Comparison of ENCODE assay signal across 30 cellular contexts in the genomic region with DNA sequence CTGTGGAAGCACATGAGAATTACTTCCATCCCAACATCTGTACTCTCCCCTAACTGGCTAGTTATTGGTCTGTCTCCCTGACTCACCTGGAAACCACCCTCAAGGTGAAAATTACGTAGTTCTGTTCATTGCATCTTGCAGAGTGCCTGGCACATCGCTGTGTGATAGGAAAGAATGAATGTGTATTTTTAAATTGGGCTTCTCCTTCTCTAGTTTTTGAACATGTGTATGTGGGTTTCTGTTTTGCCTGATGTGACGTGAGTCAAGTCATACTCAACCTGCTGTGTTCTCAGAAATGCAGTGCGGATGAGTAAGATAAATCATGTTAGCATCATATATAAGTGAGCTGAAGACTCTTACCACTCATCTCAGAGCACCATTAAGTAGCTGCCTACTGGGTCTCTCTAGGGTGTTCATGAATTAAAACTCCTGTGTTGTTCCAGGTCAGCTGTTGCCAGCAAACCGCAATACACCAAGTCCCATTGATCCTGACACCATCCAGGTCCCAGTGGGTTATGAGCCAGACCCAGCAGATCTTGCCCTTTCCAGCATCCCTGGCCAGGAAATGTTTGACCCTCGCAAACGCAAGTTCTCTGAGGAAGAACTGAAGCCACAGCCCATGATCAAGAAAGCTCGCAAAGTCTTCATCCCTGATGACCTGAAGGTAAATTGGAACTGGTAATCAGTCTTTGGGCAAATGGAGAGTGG. TPM values are rescaled to one million over a fixed set of nuclear protein-coding genes. Genes with fewer than 3 reads are reported as not detected.
A peak's percentile ranks its signal among the peaks of the same experiment; 100 is the strongest.
DNase-seq lines count a peak whose midpoint lies in the region; ATAC-seq and TF ChIP-seq lines count a peak whose summit lies in the region.
"Had no signal": no experiment of that assay in that cellular context is flagged by ENCODE, and none has a peak within 500 bp of the region (broad histone marks: within the 10 kb centered on the region; RNA-seq: fewer than 3 reads in every experiment).

No MANE protein-coding gene starts in this region.

- 90% methylated on average over 8 of the region's 8 CpGs for WGBS in right cardiac atrium

- peak; percentile 93 for ATAC-seq in activated CD4-positive, alpha-beta T cell treated with anti-CD3 and anti-CD28 coated beads for 36 hours
- ATAC-seq in activated naive CD8-positive, alpha-beta T cell treated with anti-CD3 and anti-CD28 coated beads, Interleukin-2, amount 10 ng/mL, durations not matched to agents 7 days and 5 days (ENCODE audit: low read depth): peak; percentile 26
- no peak for ATAC-seq in right cardiac atrium
- ATAC-seq: esophagus mucosa, left lung had no signal

- TF ChIP-seq CTCF in Calu3 (IDR thresholded peaks at IDR 0.05; ENCODE audit: unreplicated experiment): no peak

- intact Hi-C loops in activated CD4-positive, alpha-beta T cell treated with anti-CD3 and anti-CD28 coated beads for 36 hours (cut with DNase I, micrococcal nuclease): loop anchor here (1.0 kb wide), 2 partner anchors 26 to 29 kb away; no protein-coding TSS in a partner anchor
- intact Hi-C loops in activated T-helper 2 cell treated with anti-CD3 and anti-CD28 coated beads, Interferon-gamma antibody, Interleukin-2, Interleukin-4, amounts not matched to agents 10 μg/mL and 5 μg/mL and 100 μg/mL, durations not matched to agents 14 hours and 24 hours and 36 hours (cut with micrococcal nuclease): loop anchor here (1.0 to 10.0 kb wide), 4 partner anchors 11 to 110 kb away; partner anchors contain the start of gene MMD
- intact Hi-C loops in Calu3 (cut with micrococcal nuclease; ENCODE audit: unreplicated experiment): no loop called here
- intact Hi-C loops in right cardiac atrium (cut with DNase I): no loop called here

- H3K4me1 ChIP-seq in right cardiac atrium (ENCODE audit: control insufficient read depth, insufficient read depth, low read length): no peaks in the 10 kb centered on the region
- H3K4me1 ChIP-seq: left lung, transverse colon had no signal

- peak; percentile 51 for DNase-seq in activated CD4-positive, alpha-beta T cell treated with anti-CD3 and anti-CD28 coated beads for 36 hours
- no peak for DNase-seq in activated CD4-positive, alpha-beta T cell treated with anti-CD3 and anti-CD28 coated beads for 4 hours
- no peak for DNase-seq in activated naive CD8-positive, alpha-beta T cell treated with anti-CD3 and anti-CD28 coated beads, Interleukin-2, amount 10 ng/mL, durations not matched to agents 7 days and 5 days
- no peak for DNase-seq in activated naive CD8-positive, alpha-beta T cell treated with anti-CD3 and anti-CD28 coated beads for 36 hours
- DNase-seq in activated T-helper 2 cell treated with anti-CD3 and anti-CD28 coated beads, Interferon-gamma antibody, Interleukin-2, Interleukin-4, amounts not matched to agents 10 μg/mL and 5 μg/mL and 100 μg/mL, durations not matched to agents 14 hours and 24 hours and 36 hours (ENCODE audit: low spot score): peak; percentile 25
- DNase-seq in superior temporal gyrus (ENCODE audit: extremely low spot score): peak; percentile 44
- no peak for DNase-seq in Calu3
- DNase-seq in right cardiac atrium: no peak
- DNase-seq: 8988T; central memory CD4-positive, alpha-beta T cell; cortex of kidney; DMS79 treated with DMSO at 0.1 percent for 48 hours; GF-D8; H9; islet precursor cell; KG1; left lung; NCI-H1105; NCI-H2171 treated with DMSO at 0.1 percent for 48 hours; NCI-H510A; ovary; SIG-M5; T-helper 9 cell; transverse colon had no signal

- peaks cover 13% of the 10 kb centered on the region for H3K4me1 Mint-ChIP-seq in activated CD4-positive, alpha-beta T cell treated with anti-CD3 and anti-CD28 coated beads for 36 hours
- no peaks in the 10 kb centered on the region for H3K4me1 Mint-ChIP-seq in activated naive CD8-positive, alpha-beta T cell treated with anti-CD3 and anti-CD28 coated beads, Interleukin-2, amount 10 ng/mL, durations not matched to agents 7 days and 5 days
- H3K4me1 Mint-ChIP-seq in activated naive CD8-positive, alpha-beta T cell treated with anti-CD3 and anti-CD28 coated beads for 36 hours: no peaks in the 10 kb centered on the region
- peaks cover 30% of the 10 kb centered on the region for H3K4me1 Mint-ChIP-seq in activated T-helper 2 cell treated with anti-CD3 and anti-CD28 coated beads, Interferon-gamma antibody, Interleukin-2, Interleukin-4, amounts not matched to agents 10 μg/mL and 5 μg/mL and 100 μg/mL, durations not matched to agents 14 hours and 24 hours and 36 hours (ENCODE audit: low read depth)
- no peaks in the 10 kb centered on the region for H3K4me1 Mint-ChIP-seq in Calu3 (ENCODE audit: low read depth, unreplicated experiment)
- H3K4me1 Mint-ChIP-seq: H9, memory B cell had no signal

- BruUV-seq in Calu3 (replicated peaks; lab: Mats Ljungman, UMichigan): no TSS peak

- CTCF ChIA-PET in activated CD4-positive, alpha-beta T cell treated with anti-CD3 and anti-CD28 coated beads for 36 hours (lab: Charles Lee): interaction anchor here (0.7 to 0.9 kb wide), 3 partner anchors 21 to 29 kb away, joined by 3 to 4 read pairs (median 3); no protein-coding TSS in a partner anchor
- CTCF ChIA-PET in Calu3 (lab: Charles Lee): interaction anchor here (0.5 kb wide), 1 partner anchor 8 kb away, joined by 3 read pairs; no protein-coding TSS in a partner anchor

- H3K27ac Mint-ChIP-seq in activated CD4-positive, alpha-beta T cell treated with anti-CD3 and anti-CD28 coated beads for 36 hours: peak overlapping the region; percentile 86
- H3K27ac Mint-ChIP-seq in activated naive CD8-positive, alpha-beta T cell treated with anti-CD3 and anti-CD28 coated beads, Interleukin-2, amount 10 ng/mL, durations not matched to agents 7 days and 5 days: no peak overlapping the region
- no peak overlapping the region for H3K27ac Mint-ChIP-seq in activated naive CD8-positive, alpha-beta T cell treated with anti-CD3 and anti-CD28 coated beads for 36 hours
- H3K27ac Mint-ChIP-seq in activated T-helper 2 cell treated with anti-CD3 and anti-CD28 coated beads, Interferon-gamma antibody, Interleukin-2, Interleukin-4, amounts not matched to agents 10 μg/mL and 5 μg/mL and 100 μg/mL, durations not matched to agents 14 hours and 24 hours and 36 hours: peak overlapping the region; percentile 84
- no peak overlapping the region for H3K27ac Mint-ChIP-seq in Calu3 (ENCODE audit: unreplicated experiment)
- H3K27ac Mint-ChIP-seq: H9, memory B cell had no signal

- H3K36me3 Mint-ChIP-seq in activated CD4-positive, alpha-beta T cell treated with anti-CD3 and anti-CD28 coated beads for 36 hours (ENCODE audit: low read depth): no peaks in the 10 kb centered on the region
- no peaks in the 10 kb centered on the region for H3K36me3 Mint-ChIP-seq in activated naive CD8-positive, alpha-beta T cell treated with anti-CD3 and anti-CD28 coated beads, Interleukin-2, amount 10 ng/mL, durations not matched to agents 7 days and 5 days
- no peaks in the 10 kb centered on the region for H3K36me3 Mint-ChIP-seq in activated naive CD8-positive, alpha-beta T cell treated with anti-CD3 and anti-CD28 coated beads for 36 hours
- H3K36me3 Mint-ChIP-seq in activated T-helper 2 cell treated with anti-CD3 and anti-CD28 coated beads, Interferon-gamma antibody, Interleukin-2, Interleukin-4, amounts not matched to agents 10 μg/mL and 5 μg/mL and 100 μg/mL, durations not matched to agents 14 hours and 24 hours and 36 hours (ENCODE audit: low read depth): peaks cover 10% of the 10 kb centered on the region
- no peaks in the 10 kb centered on the region for H3K36me3 Mint-ChIP-seq in Calu3 (ENCODE audit: insufficient read depth, unreplicated experiment)
- H3K36me3 Mint-ChIP-seq: memory B cell had no signal

- POLR2A ChIA-PET in activated CD4-positive, alpha-beta T cell treated with anti-CD3 and anti-CD28 coated beads for 36 hours (lab: Charles Lee): no interaction called here
- POLR2A ChIA-PET in activated naive CD8-positive, alpha-beta T cell treated with anti-CD3 and anti-CD28 coated beads, Interleukin-2, amount 10 ng/mL, durations not matched to agents 7 days and 5 days (lab: Charles Lee): interaction anchor here (0.5 kb wide), 1 partner anchor 75 kb away, joined by 3 read pairs; no protein-coding TSS in a partner anchor

- no peaks in the 10 kb centered on the region for H3K9me3 ChIP-seq in right cardiac atrium (ENCODE audit: control insufficient read depth, low read length)
- H3K9me3 ChIP-seq: left lung, ovary, transverse colon had no signal

- H3K27me3 ChIP-seq in right cardiac atrium (ENCODE audit: control insufficient read depth, insufficient read depth): no peaks in the 10 kb centered on the region
- H3K27me3 ChIP-seq: left lung, ovary, transverse colon had no signal

- no peaks in the 10 kb centered on the region for H3K9me3 Mint-ChIP-seq in activated CD4-positive, alpha-beta T cell treated with anti-CD3 and anti-CD28 coated beads for 36 hours (ENCODE audit: low read depth)
- H3K9me3 Mint-ChIP-seq in activated naive CD8-positive, alpha-beta T cell treated with anti-CD3 and anti-CD28 coated beads, Interleukin-2, amount 10 ng/mL, durations not matched to agents 7 days and 5 days: no peaks in the 10 kb centered on the region
- no peaks in the 10 kb centered on the region for H3K9me3 Mint-ChIP-seq in activated naive CD8-positive, alpha-beta T cell treated with anti-CD3 and anti-CD28 coated beads for 36 hours
- H3K9me3 Mint-ChIP-seq in activated T-helper 2 cell treated with anti-CD3 and anti-CD28 coated beads, Interferon-gamma antibody, Interleukin-2, Interleukin-4, amounts not matched to agents 10 μg/mL and 5 μg/mL and 100 μg/mL, durations not matched to agents 14 hours and 24 hours and 36 hours: no peaks in the 10 kb centered on the region
- no peaks in the 10 kb centered on the region for H3K9me3 Mint-ChIP-seq in Calu3 (ENCODE audit: low read depth, unreplicated experiment)
- H3K9me3 Mint-ChIP-seq: H9, memory B cell, neural crest cell had no signal

- no peak overlapping the region for H3K4me3 ChIP-seq in right cardiac atrium (ENCODE audit: low read length)
- H3K4me3 ChIP-seq: left lung, ovary, smooth muscle cell, transverse colon had no signal

- no peak overlapping the region for H3K27ac ChIP-seq in right cardiac atrium (ENCODE audit: low read length)
- H3K27ac ChIP-seq: C4-2B, left lung, ovary, transverse colon had no signal

- H3K27me3 Mint-ChIP-seq in activated CD4-positive, alpha-beta T cell treated with anti-CD3 and anti-CD28 coated beads for 36 hours: peaks cover 5% of the 10 kb centered on the region
- peaks cover 29% of the 10 kb centered on the region for H3K27me3 Mint-ChIP-seq in activated naive CD8-positive, alpha-beta T cell treated with anti-CD3 and anti-CD28 coated beads, Interleukin-2, amount 10 ng/mL, durations not matched to agents 7 days and 5 days
- peaks cover 3% of the 10 kb centered on the region for H3K27me3 Mint-ChIP-seq in activated naive CD8-positive, alpha-beta T cell treated with anti-CD3 and anti-CD28 coated beads for 36 hours
- H3K27me3 Mint-ChIP-seq in activated T-helper 2 cell treated with anti-CD3 and anti-CD28 coated beads, Interferon-gamma antibody, Interleukin-2, Interleukin-4, amounts not matched to agents 10 μg/mL and 5 μg/mL and 100 μg/mL, durations not matched to agents 14 hours and 24 hours and 36 hours (ENCODE audit: low read depth): no peaks in the 10 kb centered on the region
- H3K27me3 Mint-ChIP-seq in Calu3 (ENCODE audit: unreplicated experiment): no peaks in the 10 kb centered on the region

- no peak overlapping the region for H3K4me3 Mint-ChIP-seq in activated CD4-positive, alpha-beta T cell treated with anti-CD3 and anti-CD28 coated beads for 36 hours
- no peak overlapping the region for H3K4me3 Mint-ChIP-seq in activated naive CD8-positive, alpha-beta T cell treated with anti-CD3 and anti-CD28 coated beads, Interleukin-2, amount 10 ng/mL, durations not matched to agents 7 days and 5 days
- no peak overlapping the region for H3K4me3 Mint-ChIP-seq in activated naive CD8-positive, alpha-beta T cell treated with anti-CD3 and anti-CD28 coated beads for 36 hours
- peak overlapping the region; percentile 51 for H3K4me3 Mint-ChIP-seq in activated T-helper 2 cell treated with anti-CD3 and anti-CD28 coated beads, Interferon-gamma antibody, Interleukin-2, Interleukin-4, amounts not matched to agents 10 μg/mL and 5 μg/mL and 100 μg/mL, durations not matched to agents 14 hours and 24 hours and 36 hours (ENCODE audit: low read depth)
- no peak overlapping the region for H3K4me3 Mint-ChIP-seq in Calu3 (ENCODE audit: low read depth, unreplicated experiment)
- H3K4me3 Mint-ChIP-seq: H9, memory B cell, neural crest cell had no signal

RNA-seq across cellular contexts. Expression of gene HLF, which starts 50.2 kb away (rescaled TPM):
- 1 to 10 TPM in 1 of 2 experiments, under 1 TPM in 1; 0.95 to 1.0 TPM for total RNA-seq in activated CD4-positive, alpha-beta T cell treated with anti-CD3 and anti-CD28 coated beads for 36 hours
- total RNA-seq in activated naive CD8-positive, alpha-beta T cell treated with anti-CD3 and anti-CD28 coated beads, Interleukin-2, amount 10 ng/mL, durations not matched to agents 7 days and 5 days: 1 to 10 TPM in 1 of 2 experiments, under 1 TPM in 1; 0.67 to 1.3 TPM
- under 1 TPM; 0.19 to 0.32 TPM for total RNA-seq in activated naive CD8-positive, alpha-beta T cell treated with anti-CD3 and anti-CD28 coated beads for 36 hours
- 4.5 and 5.1 TPM in 2 replicates for total RNA-seq in activated T-helper 2 cell treated with anti-CD3 and anti-CD28 coated beads, Interferon-gamma antibody, Interleukin-2, Interleukin-4, amounts not matched to agents 10 μg/mL and 5 μg/mL and 100 μg/mL, durations not matched to agents 14 hours and 24 hours and 36 hours
- total RNA-seq in Calu3 (2022) (1.3 and 3.3 TPM in 2 replicates), right cardiac atrium (10 to 100 TPM; 35.6 to 56.6 (median 49.7) TPM)
- polyA plus RNA-seq in right cardiac atrium: 17.0 TPM
- total RNA-seq: fibroblast of villous mesenchyme, neural crest cell, smooth muscle cell had no signal

Comparison
In these comparisons a context has a peak if more than half of its experiments do, and no peak if none do; other contexts are left out.
1. DNase-seq: peak in activated CD4-positive, alpha-beta T cell treated with anti-CD3 and anti-CD28 coated beads for 36 hours (single experiment), activated T-helper 2 cell treated with anti-CD3 and anti-CD28 coated beads, Interferon-gamma antibody, Interleukin-2, Interleukin-4, amounts not matched to agents 10 μg/mL and 5 μg/mL and 100 μg/mL, durations not matched to agents 14 hours and 24 hours and 36 hours (single experiment) and superior temporal gyrus (single experiment); none in activated CD4-positive, alpha-beta T cell treated with anti-CD3 and anti-CD28 coated beads for 4 hours (0 of 2), activated naive CD8-positive, alpha-beta T cell treated with anti-CD3 and anti-CD28 coated beads, Interleukin-2, amount 10 ng/mL, durations not matched to agents 7 days and 5 days (single experiment), activated naive CD8-positive, alpha-beta T cell treated with anti-CD3 and anti-CD28 coated beads for 36 hours (single experiment), Calu3 (single experiment) and right cardiac atrium (0 of 3).
2. ATAC-seq: peak in activated CD4-positive, alpha-beta T cell treated with anti-CD3 and anti-CD28 coated beads for 36 hours (single experiment) and activated naive CD8-positive, alpha-beta T cell treated with anti-CD3 and anti-CD28 coated beads, Interleukin-2, amount 10 ng/mL, durations not matched to agents 7 days and 5 days (single experiment); none in right cardiac atrium (0 of 2).
3. H3K27ac Mint-ChIP-seq: peak in activated CD4-positive, alpha-beta T cell treated with anti-CD3 and anti-CD28 coated beads for 36 hours (single experiment) and activated T-helper 2 cell treated with anti-CD3 and anti-CD28 coated beads, Interferon-gamma antibody, Interleukin-2, Interleukin-4, amounts not matched to agents 10 μg/mL and 5 μg/mL and 100 μg/mL, durations not matched to agents 14 hours and 24 hours and 36 hours (single experiment); none in activated naive CD8-positive, alpha-beta T cell treated with anti-CD3 and anti-CD28 coated beads, Interleukin-2, amount 10 ng/mL, durations not matched to agents 7 days and 5 days (single experiment), activated naive CD8-positive, alpha-beta T cell treated with anti-CD3 and anti-CD28 coated beads for 36 hours (single experiment) and Calu3 (single experiment).
4. intact Hi-C loops: an anchor here in activated CD4-positive, alpha-beta T cell treated with anti-CD3 and anti-CD28 coated beads for 36 hours (1.0 kb wide) and activated T-helper 2 cell treated with anti-CD3 and anti-CD28 coated beads, Interferon-gamma antibody, Interleukin-2, Interleukin-4, amounts not matched to agents 10 μg/mL and 5 μg/mL and 100 μg/mL, durations not matched to agents 14 hours and 24 hours and 36 hours (1.0 to 10.0 kb wide); none called in Calu3 and right cardiac atrium.